Comparison of ENCODE assay signal across 15 cellular contexts in the genomic region with DNA sequence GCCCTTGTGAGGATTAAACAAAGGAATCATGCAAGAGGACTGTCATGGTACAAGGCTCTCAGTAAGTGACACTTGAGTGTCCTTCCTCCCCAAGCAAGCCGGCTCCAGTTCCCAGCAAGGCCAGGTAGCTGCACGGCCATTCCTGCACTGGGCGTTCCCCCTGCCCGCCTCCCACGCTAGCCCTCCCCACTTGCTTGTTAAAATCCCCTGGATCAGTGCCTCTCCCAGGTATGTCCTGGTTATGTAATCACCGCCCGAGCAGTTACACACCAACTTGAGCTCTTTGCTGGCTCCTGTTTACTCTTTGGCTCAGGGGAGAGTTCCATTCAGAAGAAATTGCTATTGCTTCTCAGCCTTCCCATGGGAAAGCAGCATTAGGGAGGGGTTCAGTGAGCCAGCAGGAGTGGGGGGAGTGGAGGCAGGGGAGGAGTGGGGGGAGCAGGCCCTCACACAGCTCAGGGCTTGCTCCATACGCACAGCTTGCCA. TPM values are rescaled to one million over a fixed set of nuclear protein-coding genes. Genes with fewer than 3 reads are reported as not detected.
DNase-seq lines count a peak whose midpoint lies in the region; ATAC-seq, FAIRE-seq and TF ChIP-seq lines count a peak whose summit lies in the region.
"Had no signal": no experiment of that assay in that cellular context is flagged by ENCODE, and none has a peak within 500 bp of the region (broad histone marks: within the 10 kb centered on the region; RNA-seq: fewer than 3 reads in every experiment).

No MANE protein-coding gene starts in this region.

- no peak for TF ChIP-seq POLR2A in Peyer's patch (IDR thresholded peaks at IDR 0.05)

- H3K4me3 ChIP-seq in Peyer's patch (no peak overlapping the region), kidney (ENCODE audit: low read length in 2 of 2) (no peak overlapping the region)

- TF ChIP-seq CTCF in Peyer's patch (IDR thresholded peaks at IDR 0.05) (no peak), kidney (IDR thresholded peaks at IDR 0.05; ENCODE audit: borderline replicate concordance, extremely low read depth, insufficient read depth) (no peak)

- H3K36me3 ChIP-seq in Peyer's patch (no peaks in the 10 kb centered on the region), kidney (ENCODE audit: control insufficient read depth in 1 of 2, insufficient read depth in 2 of 2, low read length in 2 of 2) (no peaks in the 10 kb centered on the region)

- intact Hi-C loops in kidney (cut with DNase I) (no loop called here), sciatic nerve (cut with DNase I) (no loop called here)

- DNase-seq in HT-29 (ENCODE audit: low spot score), result peak; percentile 88
- peak in 2 of 3 donors; percentile 66 to 72 for DNase-seq in Peyer's patch
- peak; percentile 94 for DNase-seq in kidney
- no peak for DNase-seq in sciatic nerve (ENCODE audit: low spot score)
- DNase-seq: activated CD4-positive, alpha-beta memory T cell treated with anti-CD3 and anti-CD28 coated beads, Interleukin-2, amount 10 ng/mL, durations not matched to agents 7 days and 5 days; dermis blood vessel endothelial cell; IMR-90; NCI-H1417 treated with DMSO at 0.1 percent for 48 hours; NCI-H524 treated with DMSO at 0.1 percent for 48 hours; stimulated activated CD4-positive, alpha-beta T cell treated with anti-CD3 and anti-CD28 coated beads, Interleukin-1b, Interleukin-23, amount 100 ng/mL, for 48 hours had no signal

- no peaks in the 10 kb centered on the region for H3K27me3 ChIP-seq in Peyer's patch

- H3K4me1 ChIP-seq in Peyer's patch, result peaks cover 0 to 21% (median 2%) of the 10 kb centered on the region in 4 donors
- H3K4me1 ChIP-seq in kidney (ENCODE audit: control insufficient read depth in 1 of 2, insufficient read depth in 1 of 2, low read depth in 1 of 2, low read length in 2 of 2), result peaks cover 5 to 9% of the 10 kb centered on the region in 2 donors

- H3K27ac ChIP-seq in Peyer's patch (no peak overlapping the region), kidney (ENCODE audit: low read depth in 2 of 2, low read length in 2 of 2) (no peak overlapping the region)

- no peak for FAIRE-seq in kidney (lab: Jason Lieb, UNC)
- FAIRE-seq: TTC549 had no signal

- H3K9me3 ChIP-seq in Peyer's patch, result no peaks in the 10 kb centered on the region
- H3K9me3 ChIP-seq in kidney (ENCODE audit: control insufficient read depth in 1 of 2, low read length in 2 of 2), result no peaks in the 10 kb centered on the region

- H3K9ac ChIP-seq in kidney (ENCODE audit: low read length in 2 of 2), result no peak overlapping the region

- ATAC-seq in sciatic nerve (peak; percentile 48), HG03039 (IDR thresholded peaks at IDR 0.05; ENCODE audit: unreplicated experiment) (no peak), GM18861 (IDR thresholded peaks at IDR 0.05; ENCODE audit: unreplicated experiment) (no peak), HG03108 (IDR thresholded peaks at IDR 0.05; ENCODE audit: unreplicated experiment) (no peak), HG02798 (IDR thresholded peaks at IDR 0.05; ENCODE audit: poor library complexity, unreplicated experiment) (no peak)

RNA-seq across cellular contexts. Expression of a gene that starts 19.4 kb away (rescaled TPM):
- total RNA-seq in HT-29 (2014; rRNA removed; shearing (Covaris generic)), result 97.2 and 98.4 TPM in 2 replicates
- total RNA-seq in Peyer's patch (under 1 TPM in 1 of 4 donors, not detected in 3; 0.53 TPM), kidney (2.6 TPM), sciatic nerve (1.2 TPM)
- not detected for polyA plus RNA-seq in kidney (ENCODE audit: insufficient read depth, low read depth, low replicate concordance)
- total RNA-seq: activated CD4-positive, alpha-beta memory T cell treated with anti-CD3 and anti-CD28 coated beads, Interleukin-2, amount 10 ng/mL, durations not matched to agents 7 days and 5 days; dermis blood vessel endothelial cell had no signal

Comparison
In these comparisons a context has a peak if more than half of its experiments do, and no peak if none do; other contexts are left out.
1. RNA of a gene that starts 19.4 kb away (total RNA-seq): 97.2 to 98.4 TPM in HT-29; 2.6 TPM in kidney (single experiment), 1.2 TPM in sciatic nerve (single experiment) and 0.53 TPM in Peyer's patch; every median in the first group is over 10 times any median in the second.